In genomic region chr19:4575267-4575793, GRCh38 we compare ENCODE assay signal across 9 cellular contexts. TPM values are rescaled to one million over a fixed set of nuclear protein-coding genes. Genes with fewer than 3 reads are reported as not detected.
DNase-seq lines count a peak whose midpoint lies in the region; ATAC-seq, FAIRE-seq and TF ChIP-seq lines count a peak whose summit lies in the region.
"Had no signal": no experiment of that assay in that cellular context is flagged by ENCODE, and none has a peak within 500 bp of the region (broad histone marks: within the 10 kb centered on the region; RNA-seq: fewer than 3 reads in every experiment).

No MANE protein-coding gene starts in this region.

- SMC1A ChIA-PET in GM12878 (lab: Charles Lee; ENCODE audit: uncharacterized antibody, unreplicated experiment), result interaction anchor here (2.3 to 2.7 kb wide), 2 partner anchors 58 to 61 kb away, joined by 11 to 13 read pairs; no protein-coding TSS in a partner anchor

- H3K36me3 ChIP-seq in GM12878 (ENCODE audit: control insufficient read depth in 2 of 2, insufficient read depth in 2 of 2, low read length in 1 of 2) (no peaks in the 10 kb centered on the region), testis (ENCODE audit: low read depth, missing control alignments) (no peaks in the 10 kb centered on the region), colonic mucosa (no peaks in the 10 kb centered on the region)

- peak; percentile 21 for DNase-seq in activated CD4-positive, alpha-beta T cell treated with anti-CD3 and anti-CD28 coated beads for 48 hours
- no peak for DNase-seq in activated CD4-positive, alpha-beta T cell treated with anti-CD3 and anti-CD28 coated beads for 4 hours
- DNase-seq in GM12878 (ENCODE audit: low read depth, low spot score), result no peak
- peak; percentile 89 for DNase-seq in iPS-NIHi7 (ENCODE audit: extremely low spot score)
- DNase-seq in testis, result peak; percentile 35
- no peak for DNase-seq in NCI-H2081 (lab: John Stamatoyannopoulos, UW)
- DNase-seq in NCI-H2107 (lab: John Stamatoyannopoulos, UW), result no peak
- no peak for DNase-seq in colonic mucosa

- BruUV-seq in GM12878 (replicated peaks; lab: Mats Ljungman, UMichigan), result no TSS peak

- POLR2A ChIA-PET in GM12878 (lab: Charles Lee), result no interaction called here

- ATAC-seq in GM12878, result peak; percentile 33

- no peak overlapping the region for H3K4me3 ChIP-seq in GM12878
- no peak overlapping the region for H3K4me3 ChIP-seq in testis
- no peak overlapping the region for H3K4me3 ChIP-seq in colonic mucosa

- H3K4me2 ChIP-seq in GM12878 (ENCODE audit: control insufficient read depth, insufficient read depth), result no peak overlapping the region

- no peaks in the 10 kb centered on the region for H4K20me1 ChIP-seq in GM12878 (ENCODE audit: control insufficient read depth, insufficient read depth)

- no peak for FAIRE-seq in GM12878 (lab: Jason Lieb, UNC)

- H3K27me3 ChIP-seq in GM12878 (replicated peaks in 1 of 2; ENCODE audit: control insufficient read depth in 2 of 2, insufficient read depth in 2 of 2, low read length in 1 of 2), result peaks cover 2 to 4% of the 10 kb centered on the region in 2 experiments; a peak in 3 of 4 replicates
- no peaks in the 10 kb centered on the region for H3K27me3 ChIP-seq in testis
- H3K27me3 ChIP-seq in colonic mucosa, result peaks cover 17% of the 10 kb centered on the region

- no peak overlapping the region for H2AFZ ChIP-seq in GM12878 (ENCODE audit: control insufficient read depth, low read depth, low read length)

- H3K79me2 ChIP-seq in GM12878 (ENCODE audit: control insufficient read depth, insufficient read depth, low read length), result no peaks in the 10 kb centered on the region

- TF ChIP-seq EP300 in GM12878 (IDR thresholded peaks at IDR 0.05; ENCODE audit: borderline replicate concordance in 1 of 2, control insufficient read depth in 1 of 2, low read depth in 2 of 2, low read length in 2 of 2), result no peak

- no peak for TF ChIP-seq RAD21 in GM12878 (IDR thresholded peaks at IDR 0.05; ENCODE audit: insufficient read depth, low read depth, low read length)

- TF ChIP-seq POLR2A in GM12878 (IDR thresholded peaks at IDR 0.05; ENCODE audit: low read depth, low read length) (no peak), testis (IDR thresholded peaks at IDR 0.05) (no peak)

- no peaks in the 10 kb centered on the region for H3K9me3 ChIP-seq in GM12878 (replicated peaks; ENCODE audit: control insufficient read depth, insufficient read depth, low read length)
- no peaks in the 10 kb centered on the region for H3K9me3 ChIP-seq in testis
- no peaks in the 10 kb centered on the region for H3K9me3 ChIP-seq in colonic mucosa
- H3K9me3 ChIP-seq: Caco-2 had no signal

- in situ Hi-C loops in GM12878 (cut with MboI), result loop anchor here (5.0 kb wide), 1 partner anchor 62 kb away; the partner anchor contains the start of gene TNFAIP8L1

- H3K4me1 ChIP-seq in GM12878 (ENCODE audit: control insufficient read depth, insufficient read depth, low read length) (no peaks in the 10 kb centered on the region), testis (peaks cover 6% of the 10 kb centered on the region), colonic mucosa (no peaks in the 10 kb centered on the region)

- no peak for TF ChIP-seq CTCF in GM12878 (IDR thresholded peaks at IDR 0.05 in 2 of 3, conservative IDR thresholded peaks at IDR 0.05 in 1 of 3; ENCODE audit: control insufficient read depth in 2 of 3, extremely low read depth in 1 of 3, insufficient read depth in 1 of 3, low read depth in 3 of 3, low read length in 3 of 3)
- no peak for TF ChIP-seq CTCF in testis (IDR thresholded peaks at IDR 0.05)
- no peak for TF ChIP-seq CTCF in colonic mucosa (IDR thresholded peaks at IDR 0.05)

- no peak overlapping the region for H3K27ac ChIP-seq in GM12878 (ENCODE audit: control insufficient read depth, insufficient read depth)
- peak overlapping the region; percentile 11 to 36 for H3K27ac ChIP-seq in testis
- H3K27ac ChIP-seq in colonic mucosa, result no peak overlapping the region

- CTCF ChIA-PET in GM12878 (lab: Yijun Ruan, JAX), result interaction anchor here (0.9 to 3.4 kb wide), 6 partner anchors 15 to 314 kb away, joined by 3 to 45 read pairs (median 6); no protein-coding TSS in a partner anchor

- no peak overlapping the region for H3K9ac ChIP-seq in GM12878 (ENCODE audit: control insufficient read depth, insufficient read depth, low read length)
- no peak overlapping the region for H3K9ac ChIP-seq in colonic mucosa (ENCODE audit: low read depth in 2 of 2, low read length in 2 of 2)

- intact Hi-C loops in GM12878 (cut with micrococcal nuclease; ENCODE audit: unreplicated experiment), result no loop called here
- intact Hi-C loops in testis (cut with DNase I; ENCODE audit: low total_unique reads), result loop anchor here (5.0 kb wide), 1 partner anchor 62 kb away; the partner anchor contains the start of gene TNFAIP8L1
- intact Hi-C loops in colonic mucosa (cut with DNase I), result loop anchor here (5.0 kb wide), 1 partner anchor 62 kb away; the partner anchor contains the start of gene TNFAIP8L1

- WGBS in GM12878 (ENCODE audit: insufficient coverage, insufficient replicate concordance, low lambda C conversion rate, missing lambda C conversion rate), result 6% methylated on average over 13 of the region's 13 CpGs
- WGBS in testis, 2 donors, result 36 to 37% methylated on average over 12 to 13 of the region's 13 CpGs

- RAD21 ChIA-PET in GM12878 (lab: Charles Lee; ENCODE audit: unreplicated experiment), result interaction anchor here (1.6 to 2.6 kb wide), 2 partner anchors 58 to 61 kb away, joined by 6 to 13 read pairs; no protein-coding TSS in a partner anchor

RNA-seq across cellular contexts. Expression of gene SEMA6B, which starts 15.8 kb away (rescaled TPM):
- not detected in 2 replicates for total RNA-seq in GM12878 (2013; cell fraction: nucleolus; rRNA removed)
- total RNA-seq in GM12878 (2014; rRNA removed) (not detected in 2 replicates), GM12878 (2014; rRNA removed; fragmentation: Illumina TruSeq; extraction: Trizol) (not detected in 2 replicates), GM12878 (2021) (0.08 and 0.13 TPM in 2 replicates), testis (1 to 10 TPM; 3.5 to 4.2 TPM), colonic mucosa (1 to 10 TPM; 1.3 to 5.6 TPM)
- not detected for polyA plus RNA-seq in GM12878 (2011; ENCODE audit: low read depth)
- polyA plus RNA-seq in GM12878 (2011; rRNA removed) (not detected in 2 replicates), GM12878 (2014; fragmentation: Illumina TruSeq; extraction: Trizol) (not detected in 2 replicates), GM12878 (2014; fragmentation: Nextera tagmentation; extraction: Ambion mirVana) (not detected), GM12878 (2014; rRNA removed) (not detected in 2 replicates), GM12878 (2016; fragmentation: Nextera tagmentation; extraction: Ambion mirVana) (not detected), testis (ENCODE audit: insufficient read depth, low read depth, low replicate concordance) (5.0 TPM)
- 0.03 and 0.10 TPM in 2 replicates for polyA plus RNA-seq in GM12878 (2011; cell fraction: cytosol; rRNA removed)
- 0.04 and 0.12 TPM in 2 replicates for polyA plus RNA-seq in GM12878 (2011; cell fraction: nucleus; rRNA removed)
- polyA plus RNA-seq in GM12878 (2012), result 0.06 TPM in 1 of 2 replicates, not detected in the other
- polyA minus RNA-seq in GM12878 (2011; rRNA and poly(A)+ RNA removed), result not detected in 2 replicates
- polyA minus RNA-seq in GM12878 (2011; cell fraction: cytosol; rRNA and poly(A)+ RNA removed), result not detected in 2 replicates
- polyA minus RNA-seq in GM12878 (2011; cell fraction: nucleus; rRNA and poly(A)+ RNA removed), result not detected in 2 replicates

RNA-seq across cellular contexts. Expression of gene LRG1, which starts 35.5 kb away (rescaled TPM):
- 0.69 and 1.4 TPM in 2 replicates for total RNA-seq in GM12878 (2013; cell fraction: nucleolus; rRNA removed)
- total RNA-seq in GM12878 (2014; rRNA removed), result 0.44 and 0.62 TPM in 2 replicates
- total RNA-seq in GM12878 (2014; rRNA removed; fragmentation: Illumina TruSeq; extraction: Trizol), result 0.51 and 0.63 TPM in 2 replicates
- 1.1 and 1.2 TPM in 2 replicates for total RNA-seq in GM12878 (2021)
- polyA plus RNA-seq in GM12878 (2011; ENCODE audit: low read depth), result 0.31 TPM
- 2.5 and 4.7 TPM in 2 replicates for polyA plus RNA-seq in GM12878 (2011; rRNA removed)
- 6.4 and 7.8 TPM in 2 replicates for polyA plus RNA-seq in GM12878 (2011; cell fraction: cytosol; rRNA removed)
- 1.4 and 1.6 TPM in 2 replicates for polyA plus RNA-seq in GM12878 (2011; cell fraction: nucleus; rRNA removed)
- 0.89 and 0.93 TPM in 2 replicates for polyA plus RNA-seq in GM12878 (2012)
- 0.13 and 0.53 TPM in 2 replicates for polyA plus RNA-seq in GM12878 (2014; fragmentation: Illumina TruSeq; extraction: Trizol)
- polyA plus RNA-seq in GM12878 (2014; fragmentation: Nextera tagmentation; extraction: Ambion mirVana), result under 1 TPM; 0.29 to 0.31 TPM
- 1.0 and 1.6 TPM in 2 replicates for polyA plus RNA-seq in GM12878 (2014; rRNA removed)
- under 1 TPM; 0.43 TPM for polyA plus RNA-seq in GM12878 (2016; fragmentation: Nextera tagmentation; extraction: Ambion mirVana)
- polyA minus RNA-seq in GM12878 (2011; rRNA and poly(A)+ RNA removed), result 1.8 and 4.3 TPM in 2 replicates
- 1.5 and 1.7 TPM in 2 replicates for polyA minus RNA-seq in GM12878 (2011; cell fraction: cytosol; rRNA and poly(A)+ RNA removed)
- 0.85 and 1.1 TPM in 2 replicates for polyA minus RNA-seq in GM12878 (2011; cell fraction: nucleus; rRNA and poly(A)+ RNA removed)
- total RNA-seq in testis, result under 1 TPM; 0.24 to 0.25 TPM
- polyA plus RNA-seq in testis (ENCODE audit: insufficient read depth, low read depth, low replicate concordance), result 0.58 TPM
- 10 to 100 TPM; 24.4 to 26.0 TPM for total RNA-seq in colonic mucosa

RNA-seq across cellular contexts. Expression of gene PLIN5, which starts 40.3 kb away (rescaled TPM):
- 0.39 and 0.79 TPM in 2 replicates for total RNA-seq in GM12878 (2013; cell fraction: nucleolus; rRNA removed)
- not detected in 2 replicates for total RNA-seq in GM12878 (2014; rRNA removed)
- not detected in 2 replicates for total RNA-seq in GM12878 (2014; rRNA removed; fragmentation: Illumina TruSeq; extraction: Trizol)
- 0.11 and 0.15 TPM in 2 replicates for total RNA-seq in GM12878 (2021)
- not detected for polyA plus RNA-seq in GM12878 (2011; ENCODE audit: low read depth)
- polyA plus RNA-seq in GM12878 (2011; rRNA removed), result 0.20 and 0.33 TPM in 2 replicates
- polyA plus RNA-seq in GM12878 (2011; cell fraction: cytosol; rRNA removed), result 0.21 and 0.28 TPM in 2 replicates
- 0.58 and 0.69 TPM in 2 replicates for polyA plus RNA-seq in GM12878 (2011; cell fraction: nucleus; rRNA removed)
- polyA plus RNA-seq in GM12878 (2012), result 0.14 and 0.26 TPM in 2 replicates
- not detected in 2 replicates for polyA plus RNA-seq in GM12878 (2014; fragmentation: Illumina TruSeq; extraction: Trizol)
- not detected for polyA plus RNA-seq in GM12878 (2014; fragmentation: Nextera tagmentation; extraction: Ambion mirVana)
- not detected in 2 replicates for polyA plus RNA-seq in GM12878 (2014; rRNA removed)
- polyA plus RNA-seq in GM12878 (2016; fragmentation: Nextera tagmentation; extraction: Ambion mirVana), result not detected
- polyA minus RNA-seq in GM12878 (2011; rRNA and poly(A)+ RNA removed), result 0.36 TPM in 1 of 2 replicates, not detected in the other
- polyA minus RNA-seq in GM12878 (2011; cell fraction: cytosol; rRNA and poly(A)+ RNA removed), result not detected in 2 replicates
- 0.36 TPM in 1 of 2 replicates, not detected in the other for polyA minus RNA-seq in GM12878 (2011; cell fraction: nucleus; rRNA and poly(A)+ RNA removed)
- 1 to 10 TPM; 7.4 to 8.5 TPM for total RNA-seq in testis
- 3.8 TPM for polyA plus RNA-seq in testis (ENCODE audit: insufficient read depth, low read depth, low replicate concordance)
- total RNA-seq in colonic mucosa, result 1 to 10 TPM; 2.0 to 3.5 TPM

RNA-seq across cellular contexts. Expression of gene PLIN4, which starts 57.0 kb away (rescaled TPM):
- 0.07 and 0.15 TPM in 2 replicates for total RNA-seq in GM12878 (2013; cell fraction: nucleolus; rRNA removed)
- total RNA-seq in GM12878 (2014; rRNA removed), result 0.05 and 0.06 TPM in 2 replicates
- 0.04 and 0.05 TPM in 2 replicates for total RNA-seq in GM12878 (2014; rRNA removed; fragmentation: Illumina TruSeq; extraction: Trizol)
- total RNA-seq in GM12878 (2021), result 0.08 and 0.10 TPM in 2 replicates
- polyA plus RNA-seq in GM12878 (2011; ENCODE audit: low read depth), result 0.18 TPM
- 0.01 TPM in 2 replicates for polyA plus RNA-seq in GM12878 (2011; rRNA removed)
- polyA plus RNA-seq in GM12878 (2011; cell fraction: cytosol; rRNA removed), result 0.03 and 0.07 TPM in 2 replicates
- polyA plus RNA-seq in GM12878 (2011; cell fraction: nucleus; rRNA removed), result 0.19 and 0.25 TPM in 2 replicates
- polyA plus RNA-seq in GM12878 (2012), result 0.48 and 0.69 TPM in 2 replicates
- polyA plus RNA-seq in GM12878 (2014; fragmentation: Illumina TruSeq; extraction: Trizol), result 0.01 and 0.08 TPM in 2 replicates
- not detected for polyA plus RNA-seq in GM12878 (2014; fragmentation: Nextera tagmentation; extraction: Ambion mirVana)
- polyA plus RNA-seq in GM12878 (2014; rRNA removed), result 0.04 and 0.14 TPM in 2 replicates
- under 1 TPM; 0.09 to 0.11 TPM for polyA plus RNA-seq in GM12878 (2016; fragmentation: Nextera tagmentation; extraction: Ambion mirVana)
- not detected in 2 replicates for polyA minus RNA-seq in GM12878 (2011; rRNA and poly(A)+ RNA removed)
- not detected in 2 replicates for polyA minus RNA-seq in GM12878 (2011; cell fraction: cytosol; rRNA and poly(A)+ RNA removed)
- polyA minus RNA-seq in GM12878 (2011; cell fraction: nucleus; rRNA and poly(A)+ RNA removed), result 0.10 TPM in 1 of 2 replicates, not detected in the other
- total RNA-seq in testis, result 1 to 10 TPM; 2.8 to 3.7 TPM
- polyA plus RNA-seq in testis (ENCODE audit: insufficient read depth, low read depth, low replicate concordance), result 4.0 TPM
- 1 to 10 TPM in 1 of 2 donors, under 1 TPM in 1; 0.47 to 6.3 TPM for total RNA-seq in colonic mucosa

Comparison
In these comparisons a context has a peak if more than half of its experiments do, and no peak if none do; other contexts are left out.
1. DNase-seq: peak in activated CD4-positive, alpha-beta T cell treated with anti-CD3 and anti-CD28 coated beads for 48 hours (single experiment), iPS-NIHi7 (single experiment) and testis (single experiment); none in activated CD4-positive, alpha-beta T cell treated with anti-CD3 and anti-CD28 coated beads for 4 hours (0 of 2), GM12878 (single experiment), NCI-H2081 (0 of 2), NCI-H2107 (single experiment) and colonic mucosa (single experiment).
2. H3K27ac ChIP-seq: peak in testis (2 of 2); none in GM12878 (single experiment) and colonic mucosa (single experiment).
3. RNA of gene LRG1, which starts 35.5 kb away (total RNA-seq): 24.4 to 26.0 TPM in colonic mucosa; 0.44 to 1.4 TPM in GM12878 and 0.24 to 0.25 TPM in testis; every median in the first group is over 10 times any median in the second.